In the genomic region with DNA sequence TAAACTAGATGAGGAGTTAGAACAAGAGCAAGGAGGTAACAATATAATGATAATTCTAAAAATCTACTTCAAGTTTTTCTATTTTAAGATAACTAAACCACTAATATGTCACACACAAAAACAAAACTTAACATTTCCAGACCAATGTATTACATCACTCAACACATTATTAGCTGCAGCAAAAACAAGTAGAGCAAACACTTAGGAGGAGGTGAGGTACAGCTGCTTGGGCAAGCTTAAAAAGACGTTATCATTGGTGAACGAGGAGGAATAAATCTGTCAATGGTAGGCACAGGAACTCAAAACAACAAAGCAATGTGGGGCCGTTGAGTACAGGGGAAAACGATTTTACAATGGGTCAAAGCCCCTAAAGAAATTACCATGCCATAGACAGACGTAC, we compare ENCODE assay signal across 22 cellular contexts.
"Had no signal": no experiment of that assay in that cellular context is flagged by ENCODE, and none has a peak within 500 bp of the region (broad histone marks: within the 10 kb centered on the region; RNA-seq: fewer than 3 reads in every experiment).

No MANE protein-coding gene starts in this region.

- H3K9me3 Mint-ChIP-seq: activated CD8-positive, alpha-beta T cell treated with anti-CD3 and anti-CD28 coated beads for 36 hours; activated naive CD4-positive, alpha-beta T cell treated with anti-CD3 and anti-CD28 coated beads, Interleukin-2, amount 50 U/mL, for 24 hours; activated T-helper 2 cell treated with anti-CD3 and anti-CD28 coated beads, Interferon-gamma antibody, Interleukin-2, Interleukin-4, amounts not matched to agents 10 μg/mL and 5 μg/mL and 100 μg/mL, durations not matched to agents 14 hours and 24 hours and 36 hours; T-helper 1 cell treated with Interleukin-12 subunit alpha and Interleukin-12 subunit beta and Interleukin-4 antibody, amounts not matched to agents 30 μg/mL and 1 μg/mL, for 36 hours had no signal

- ATAC-seq: activated CD4-positive, CD25-positive, alpha-beta regulatory T cell treated with anti-CD3 and anti-CD28 coated beads, Interleukin-2, amount 50 U/mL, for 24 hours; activated CD8-positive, alpha-beta T cell treated with anti-CD3 and anti-CD28 coated beads for 36 hours had no signal

- H3K27ac ChIP-seq: brain microvascular endothelial cell, cardiac muscle cell, SJSA1 had no signal

- H3K36me3 ChIP-seq: brain microvascular endothelial cell had no signal

- H3K9me3 ChIP-seq: SJSA1 had no signal

- H3K4me3 Mint-ChIP-seq: activated CD8-positive, alpha-beta T cell treated with anti-CD3 and anti-CD28 coated beads for 36 hours; activated naive CD4-positive, alpha-beta T cell treated with anti-CD3 and anti-CD28 coated beads, Interleukin-2, amount 50 U/mL, for 24 hours; T-helper 1 cell treated with Interleukin-12 subunit alpha and Interleukin-12 subunit beta and Interleukin-4 antibody, amounts not matched to agents 30 μg/mL and 1 μg/mL, for 36 hours had no signal

- H3K27ac Mint-ChIP-seq: activated CD8-positive, alpha-beta T cell treated with anti-CD3 and anti-CD28 coated beads for 36 hours; activated naive CD4-positive, alpha-beta T cell treated with anti-CD3 and anti-CD28 coated beads, Interleukin-2, amount 50 U/mL, for 24 hours; activated T-helper 2 cell treated with anti-CD3 and anti-CD28 coated beads, Interferon-gamma antibody, Interleukin-2, Interleukin-4, amounts not matched to agents 10 μg/mL and 5 μg/mL and 100 μg/mL, durations not matched to agents 14 hours and 24 hours and 36 hours; T-helper 1 cell treated with Interleukin-12 subunit alpha and Interleukin-12 subunit beta and Interleukin-4 antibody, amounts not matched to agents 30 μg/mL and 1 μg/mL, for 36 hours had no signal

- H3K27me3 Mint-ChIP-seq: activated CD8-positive, alpha-beta T cell treated with anti-CD3 and anti-CD28 coated beads for 36 hours; activated naive CD4-positive, alpha-beta T cell treated with anti-CD3 and anti-CD28 coated beads, Interleukin-2, amount 50 U/mL, for 24 hours had no signal

- H3K4me3 ChIP-seq: cardiac muscle cell, SJSA1 had no signal

- DNase-seq: activated CD4-positive, alpha-beta T cell treated with anti-CD3 and anti-CD28 coated beads for 4 hours; activated CD8-positive, alpha-beta T cell treated with anti-CD3 and anti-CD28 coated beads for 36 hours; activated gamma-delta T cell treated with Interleukin-2 at 50 U/mL for 16 hours; activated T-cell treated with anti-CD3 and anti-CD28 coated beads, Interleukin-2, amount 50 U/mL, for 48 hours; brain microvascular endothelial cell; KG1; NCI-H1048; NCI-H146; NCI-H187 treated with DMSO at 0.1 percent for 48 hours; NCI-H2081 treated with DMSO at 0.1 percent for 48 hours; NCI-H2171 treated with DMSO at 0.1 percent for 48 hours; NCI-H226; NCI-H526; NCI-H774; NK-92 treated with Interleukin-12 subunit alpha and Interleukin-12 subunit beta, amount 100 ng/mL, for 24 hours; SHP77 had no signal

- H3K27me3 ChIP-seq: brain microvascular endothelial cell, cardiac muscle cell, SJSA1 had no signal
